21 cellular contexts compared by ENCODE assay signal in the genomic region with DNA sequence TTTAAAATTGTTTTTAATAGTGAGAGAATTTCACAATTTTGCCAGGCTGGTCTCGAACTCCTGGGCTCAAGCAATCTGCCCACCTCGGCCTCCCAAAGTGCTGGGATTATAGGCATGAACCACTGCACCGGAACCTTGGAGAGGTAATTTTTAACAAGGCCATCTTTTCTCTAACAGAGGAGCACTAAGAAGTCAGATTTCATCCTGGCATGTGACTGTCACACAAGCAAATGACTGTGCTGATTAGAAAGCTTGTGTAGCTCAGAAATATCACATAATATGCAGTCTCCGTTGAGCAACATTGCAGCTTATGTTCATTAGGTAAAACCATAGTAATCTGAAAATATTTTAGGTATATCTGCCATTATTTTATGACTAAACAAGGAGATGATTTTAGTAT.
"Had no signal": no experiment of that assay in that cellular context is flagged by ENCODE, and none has a peak within 500 bp of the region (broad histone marks: within the 10 kb centered on the region; RNA-seq: fewer than 3 reads in every experiment).

No MANE protein-coding gene starts in this region.

- H3K9me3 ChIP-seq: suprapubic skin, thoracic aorta, upper lobe of right lung had no signal

- H3K27ac ChIP-seq: left lung, lower lobe of right lung, sigmoid colon, spleen, suprapubic skin, thoracic aorta, tibial artery, upper lobe of right lung had no signal

- ATAC-seq: left cardiac atrium; left lung; lower lobe of right lung; naive thymus-derived CD8-positive, alpha-beta T cell; right cardiac atrium; stimulated activated effector memory CD8-positive, alpha-beta T cell treated with anti-CD3 and anti-CD28 coated beads, Interleukin-12 subunit alpha, Interleukin-12 subunit beta, amount 100 ng/mL, for 72 hours; upper lobe of right lung had no signal

- DNase-seq: hippocampal formation; kidney glomerular epithelial cell; left cardiac atrium; left lung; lower lobe of right lung; mammary epithelial cell; mesenchymal stem cell; naive thymus-derived CD8-positive, alpha-beta T cell; nucleus accumbens; right cardiac atrium; sigmoid colon; small intestine; spleen; stimulated activated CD4-positive, alpha-beta T cell treated with anti-CD3 and anti-CD28 coated beads, Interleukin-4, amount 100 ng/mL, for 24 hours; stimulated activated naive CD4-positive, alpha-beta T cell; tibial artery; trophoblast cell; upper lobe of right lung had no signal

- H3K27me3 ChIP-seq: left lung, sigmoid colon, suprapubic skin, tibial artery, upper lobe of right lung had no signal

- H3K4me1 ChIP-seq: left lung, lower lobe of right lung, sigmoid colon, spleen, suprapubic skin, upper lobe of right lung had no signal

- H3K4me3 ChIP-seq: left lung, lower lobe of right lung, sigmoid colon, spleen, suprapubic skin, thoracic aorta, tibial artery, upper lobe of right lung had no signal

- H3K36me3 ChIP-seq: left lung, lower lobe of right lung, sigmoid colon, spleen, suprapubic skin, thoracic aorta, tibial artery, upper lobe of right lung had no signal
